30 cellular contexts compared by ENCODE assay signal in genomic region chrX:44947995-44948394, GRCh38.
DNase-seq lines count a peak whose midpoint lies in the region; ATAC-seq and TF ChIP-seq lines count a peak whose summit lies in the region.
"Had no signal": no experiment of that assay in that cellular context is flagged by ENCODE, and none has a peak within 500 bp of the region (broad histone marks: within the 10 kb centered on the region; RNA-seq: fewer than 3 reads in every experiment).

No MANE protein-coding gene starts in this region.

- 0 out of 2 replicates have a peak, but pooled peaks cover 5% of the 10 kb centered on the region for H4K20me1 ChIP-seq in Karpas-422 (ENCODE audit: insufficient read depth, low read depth, low read length)

- H3K27me3 ChIP-seq in Karpas-422 (ENCODE audit: low read length) (no peaks in the 10 kb centered on the region), thyroid gland (no peaks in the 10 kb centered on the region), gastroesophageal sphincter (no peaks in the 10 kb centered on the region)
- H3K27me3 ChIP-seq: adrenal gland, testis, uterus had no signal

- TF ChIP-seq POLR2A in thyroid gland (IDR thresholded peaks at IDR 0.05) (no peak), gastroesophageal sphincter (IDR thresholded peaks at IDR 0.05) (no peak)

- ATAC-seq in left colon (peak; percentile 37), gastroesophageal sphincter (no peak), HG03521 (IDR thresholded peaks at IDR 0.05; ENCODE audit: unreplicated experiment) (no peak), HG03354 (IDR thresholded peaks at IDR 0.05; ENCODE audit: poor library complexity, severe bottlenecking, unreplicated experiment) (no peak)
- ATAC-seq: CD8-positive, alpha-beta T cell; esophagus mucosa; Panc1; SK-N-SH treated with all-trans-retinoic acid at 6 μM for 48 hours had no signal

- H3K4me1 Mint-ChIP-seq in activated naive CD8-positive, alpha-beta T cell (ENCODE audit: low read depth), result peaks cover 39% of the 10 kb centered on the region
- peaks cover 26% of the 10 kb centered on the region for H3K4me1 Mint-ChIP-seq in activated naive CD8-positive, alpha-beta T cell treated with anti-CD3 and anti-CD28 coated beads for 36 hours

- H3K36me3 ChIP-seq in Karpas-422 (ENCODE audit: insufficient read depth, low read length), result no peaks in the 10 kb centered on the region
- H3K36me3 ChIP-seq in thyroid gland, result no peaks in the 10 kb centered on the region
- no peaks in the 10 kb centered on the region for H3K36me3 ChIP-seq in gastroesophageal sphincter
- H3K36me3 ChIP-seq: adrenal gland, lower lobe of right lung, uterus had no signal

- H3K4me3 ChIP-seq in Karpas-422 (ENCODE audit: low read length), result no peak overlapping the region
- H3K4me3 ChIP-seq in thyroid gland (replicated peaks in 1 of 3), result no peak overlapping the region
- no peak overlapping the region for H3K4me3 ChIP-seq in gastroesophageal sphincter
- H3K4me3 ChIP-seq: adrenal gland, lower lobe of right lung, smooth muscle cell, testis, uterus had no signal

- no peak for DNase-seq in activated naive CD8-positive, alpha-beta T cell treated with anti-CD3 and anti-CD28 coated beads for 36 hours
- DNase-seq in Karpas-422 (no peak), left colon (no peak), thyroid gland (peak; percentile 11 to 27)
- DNase-seq: activated naive CD4-positive, alpha-beta T cell; activated T-cell treated with anti-CD3 and anti-CD28 coated beads, Interleukin-2, amount 50 U/mL, for 1 hour; adrenal gland; CD8-positive, alpha-beta T cell; cerebellar nuclear complex; dermis blood vessel endothelial cell; lower lobe of right lung; MM.1S; NCI-H446; NCI-H774; Right ventricle myocardium superior; stimulated activated CD4-positive, alpha-beta T cell treated with anti-CD3 and anti-CD28 coated beads, Interleukin-1b, Interleukin-23, amount 100 ng/mL, for 48 hours; testis; uterus had no signal

- peaks cover 9% of the 10 kb centered on the region; the same call in 1 of the 2 replicates for H3K9me3 ChIP-seq in Karpas-422 (ENCODE audit: low read length)
- H3K9me3 ChIP-seq in thyroid gland, result no peaks in the 10 kb centered on the region
- H3K9me3 ChIP-seq in gastroesophageal sphincter, result peaks cover 0 to 6% (median 0%) of the 10 kb centered on the region in 3 donors
- H3K9me3 ChIP-seq: lower lobe of right lung, testis had no signal

- H3K36me3 Mint-ChIP-seq in activated naive CD8-positive, alpha-beta T cell, result peaks cover 4% of the 10 kb centered on the region
- peaks cover 27% of the 10 kb centered on the region for H3K36me3 Mint-ChIP-seq in activated naive CD8-positive, alpha-beta T cell treated with anti-CD3 and anti-CD28 coated beads for 36 hours

- peak overlapping the region; percentile 35 for H3K4me3 Mint-ChIP-seq in activated naive CD8-positive, alpha-beta T cell
- H3K4me3 Mint-ChIP-seq in activated naive CD8-positive, alpha-beta T cell treated with anti-CD3 and anti-CD28 coated beads for 36 hours, result no peak overlapping the region
- H3K4me3 Mint-ChIP-seq: brain; CD8-positive, alpha-beta T cell; stimulated activated naive CD8-positive, alpha-beta T cell treated with anti-CD3 and anti-CD28 coated beads, Interleukin-15, Interleukin-2, amounts not matched to agents 100 ng/mL and 50 ng/mL, for 24 hours had no signal

- no peaks in the 10 kb centered on the region for H3K9me3 Mint-ChIP-seq in activated naive CD8-positive, alpha-beta T cell (ENCODE audit: low read depth)
- H3K9me3 Mint-ChIP-seq in activated naive CD8-positive, alpha-beta T cell treated with anti-CD3 and anti-CD28 coated beads for 36 hours, result peaks cover 2% of the 10 kb centered on the region
- H3K9me3 Mint-ChIP-seq: stimulated activated naive CD8-positive, alpha-beta T cell treated with anti-CD3 and anti-CD28 coated beads, Interleukin-15, Interleukin-2, amounts not matched to agents 100 ng/mL and 50 ng/mL, for 24 hours had no signal

- peaks cover 100% of the 10 kb centered on the region for H3K79me2 ChIP-seq in Karpas-422 (ENCODE audit: low read length)

- no peak overlapping the region for H2AFZ ChIP-seq in Karpas-422 (ENCODE audit: low read length)
- H2AFZ ChIP-seq: parathyroid adenoma had no signal

- H3K9ac ChIP-seq in Karpas-422 (ENCODE audit: low read length), result no peak overlapping the region
- H3K9ac ChIP-seq: KMS-11, parathyroid adenoma had no signal

- H3K27ac ChIP-seq in Karpas-422 (ENCODE audit: low read length) (no peak overlapping the region), thyroid gland (no peak overlapping the region), gastroesophageal sphincter (no peak overlapping the region)
- H3K27ac ChIP-seq: adrenal gland, KMS-11, lower lobe of right lung, parathyroid adenoma, testis, uterus had no signal

- TF ChIP-seq EP300 in gastroesophageal sphincter (IDR thresholded peaks at IDR 0.05), result no peak

- WGBS in thyroid gland, 2 donors, result 71 to 77% methylated on average over 4 of the region's 4 CpGs
- 95 to 100% methylated on average over 2 to 3 of the region's 4 CpGs for WGBS in gastroesophageal sphincter (ENCODE audit: low coverage in 1 of 2), 2 donors

- peak overlapping the region; percentile 27 for H3K4me2 ChIP-seq in Karpas-422 (ENCODE audit: low read depth, low read length, poor library complexity, severe bottlenecking)
- H3K4me2 ChIP-seq: KMS-11, smooth muscle cell had no signal

- no peak overlapping the region for H3K27ac Mint-ChIP-seq in activated naive CD8-positive, alpha-beta T cell
- H3K27ac Mint-ChIP-seq in activated naive CD8-positive, alpha-beta T cell treated with anti-CD3 and anti-CD28 coated beads for 36 hours, result no peak overlapping the region
- H3K27ac Mint-ChIP-seq: brain; CD8-positive, alpha-beta T cell; stimulated activated naive CD8-positive, alpha-beta T cell treated with anti-CD3 and anti-CD28 coated beads, Interleukin-15, Interleukin-2, amounts not matched to agents 100 ng/mL and 50 ng/mL, for 24 hours had no signal

- intact Hi-C loops in left colon (cut with DNase I, micrococcal nuclease) (no loop called here), thyroid gland (cut with DNase I) (no loop called here)

- no peaks in the 10 kb centered on the region for H3K27me3 Mint-ChIP-seq in activated naive CD8-positive, alpha-beta T cell
- H3K27me3 Mint-ChIP-seq in activated naive CD8-positive, alpha-beta T cell treated with anti-CD3 and anti-CD28 coated beads for 36 hours, result no peaks in the 10 kb centered on the region
- H3K27me3 Mint-ChIP-seq: brain; stimulated activated naive CD8-positive, alpha-beta T cell treated with anti-CD3 and anti-CD28 coated beads, Interleukin-15, Interleukin-2, amounts not matched to agents 100 ng/mL and 50 ng/mL, for 24 hours had no signal

- no peak for TF ChIP-seq CTCF in thyroid gland (IDR thresholded peaks at IDR 0.05)
- no peak for TF ChIP-seq CTCF in gastroesophageal sphincter (IDR thresholded peaks at IDR 0.05)

- H3K4me1 ChIP-seq in Karpas-422 (ENCODE audit: low read length) (peaks cover 15% of the 10 kb centered on the region), thyroid gland (peaks cover 16 to 33% of the 10 kb centered on the region in 2 donors), gastroesophageal sphincter (peaks cover 0 to 15% (median 3%) of the 10 kb centered on the region in 3 donors)
- H3K4me1 ChIP-seq: lower lobe of right lung, parathyroid adenoma, uterus had no signal

- no peaks in the 10 kb centered on the region for H3K9me2 ChIP-seq in Karpas-422 (replicated peaks; ENCODE audit: insufficient read depth, low read length)

Comparison
In these comparisons a context has a peak if more than half of its experiments do, and no peak if none do; other contexts are left out.
1. DNase-seq: peak in thyroid gland (2 of 2); none in activated naive CD8-positive, alpha-beta T cell treated with anti-CD3 and anti-CD28 coated beads for 36 hours (single experiment), Karpas-422 (single experiment) and left colon (0 of 2).